ENCODE assay signal across 1 cellular context in the genomic region with DNA sequence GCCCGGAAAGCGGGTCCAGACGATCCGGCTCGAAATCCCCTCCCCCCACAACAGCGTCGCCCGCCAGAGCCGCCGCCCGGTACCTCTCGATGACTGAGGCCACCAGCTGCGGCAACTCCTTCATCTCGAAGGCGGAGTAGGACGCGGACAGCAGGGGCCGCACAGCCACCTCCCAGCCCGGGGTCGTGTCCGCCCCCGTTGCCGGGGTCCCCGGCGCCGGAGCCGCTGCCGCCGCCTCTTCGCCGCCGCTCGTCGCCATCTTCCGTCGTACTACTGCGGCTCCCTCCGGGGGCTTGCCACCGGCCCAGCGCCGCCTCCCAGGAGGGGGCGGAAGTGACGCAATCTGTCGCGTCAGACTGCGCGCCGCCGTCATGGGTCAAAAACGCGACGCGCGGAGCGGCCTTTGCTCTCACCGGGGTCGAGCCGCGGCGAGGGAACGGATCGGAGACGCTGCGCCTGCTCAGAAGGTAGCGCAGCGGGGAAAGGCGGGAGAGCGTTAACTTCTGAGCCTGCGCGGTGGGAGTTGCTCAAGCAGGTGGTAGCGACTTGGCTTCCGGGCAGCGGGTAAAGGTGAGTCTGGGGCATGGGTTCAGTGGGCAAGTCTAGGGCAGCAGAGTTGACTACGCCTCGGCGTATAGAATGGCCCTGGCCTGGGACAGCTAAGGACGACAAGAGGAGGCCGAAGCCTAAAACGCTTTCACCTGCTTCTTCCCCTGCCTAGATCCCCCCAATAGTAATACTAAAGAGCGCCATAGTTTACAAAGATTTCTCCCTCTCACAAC.
TF ChIP-seq lines count a peak whose summit lies in the region.

A gene (minus strand): TSS at position 277 of the 782 bp plus-strand sequence. CDS start 18 bp downstream, at position 259.

TF ChIP-seq in HEK293, 187 proteins besides CTCF, POLR2A, EP300 and RAD21 (continued from another document and continues in another):
- TF ChIP-seq, protein P1, sequence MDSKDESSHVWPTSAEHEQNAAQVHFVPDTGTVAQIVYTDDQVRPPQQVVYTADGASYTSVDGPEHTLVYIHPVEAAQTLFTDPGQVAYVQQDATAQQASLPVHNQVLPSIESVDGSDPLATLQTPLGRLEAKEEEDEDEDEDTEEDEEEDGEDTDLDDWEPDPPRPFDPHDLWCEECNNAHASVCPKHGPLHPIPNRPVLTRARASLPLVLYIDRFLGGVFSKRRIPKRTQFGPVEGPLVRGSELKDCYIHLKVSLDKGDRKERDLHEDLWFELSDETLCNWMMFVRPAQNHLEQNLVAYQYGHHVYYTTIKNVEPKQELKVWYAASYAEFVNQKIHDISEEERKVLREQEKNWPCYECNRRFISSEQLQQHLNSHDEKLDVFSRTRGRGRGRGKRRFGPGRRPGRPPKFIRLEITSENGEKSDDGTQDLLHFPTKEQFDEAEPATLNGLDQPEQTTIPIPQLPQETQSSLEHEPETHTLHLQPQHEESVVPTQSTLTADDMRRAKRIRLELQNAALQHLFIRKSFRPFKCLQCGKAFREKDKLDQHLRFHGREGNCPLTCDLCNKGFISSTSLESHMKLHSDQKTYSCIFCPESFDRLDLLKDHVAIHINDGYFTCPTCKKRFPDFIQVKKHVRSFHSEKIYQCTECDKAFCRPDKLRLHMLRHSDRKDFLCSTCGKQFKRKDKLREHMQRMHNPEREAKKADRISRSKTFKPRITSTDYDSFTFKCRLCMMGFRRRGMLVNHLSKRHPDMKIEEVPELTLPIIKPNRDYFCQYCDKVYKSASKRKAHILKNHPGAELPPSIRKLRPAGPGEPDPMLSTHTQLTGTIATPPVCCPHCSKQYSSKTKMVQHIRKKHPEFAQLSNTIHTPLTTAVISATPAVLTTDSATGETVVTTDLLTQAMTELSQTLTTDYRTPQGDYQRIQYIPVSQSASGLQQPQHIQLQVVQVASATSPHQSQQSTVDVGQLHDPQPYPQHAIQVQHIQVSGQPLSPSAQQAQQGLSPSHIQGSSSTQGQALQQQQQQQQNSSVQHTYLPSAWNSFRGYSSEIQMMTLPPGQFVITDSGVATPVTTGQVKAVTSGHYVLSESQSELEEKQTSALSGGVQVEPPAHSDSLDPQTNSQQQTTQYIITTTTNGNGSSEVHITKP (tag by site-specific recombination; IDR thresholded peaks at IDR 0.05): peak; percentile 12
- TF ChIP-seq SCRT1 (tag by site-specific recombination; IDR thresholded peaks at IDR 0.05; ENCODE audit: borderline replicate concordance) (peak; percentile 23; the same call in 1 of the 2 replicates), ZNF558 (tag by site-specific recombination; IDR thresholded peaks at IDR 0.05) (no peak), WT1 (tag by site-specific recombination; IDR thresholded peaks at IDR 0.05) (no peak; the same call in 1 of the 2 replicates), SP2 (tag by site-specific recombination; IDR thresholded peaks at IDR 0.05) (peak; percentile 91), TCF7L2 (IDR thresholded peaks at IDR 0.05; ENCODE audit: borderline replicate concordance, low read depth, low read length) (no peak; the same call in 1 of the 2 replicates), ZNF155 (tag by site-specific recombination; IDR thresholded peaks at IDR 0.05) (no peak), SALL2 (tag by site-specific recombination; IDR thresholded peaks at IDR 0.05; ENCODE audit: borderline replicate concordance) (no peak; the same call in 1 of the 2 replicates), ZNF335 (tag by site-specific recombination; conservative IDR thresholded peaks at IDR 0.05) (peak; percentile 62), ZNF670 (tag by site-specific recombination; IDR thresholded peaks at IDR 0.05; ENCODE audit: low read depth) (no peak), ZNF211 (tag by site-specific recombination; IDR thresholded peaks at IDR 0.05; ENCODE audit: low read depth) (no peak), ZIC2 (tag by site-specific recombination; IDR thresholded peaks at IDR 0.05) (peak; percentile 94), YY1 (tag by site-specific recombination; IDR thresholded peaks at IDR 0.05) (peak; percentile 90), ZNF366 (tag by site-specific recombination; conservative IDR thresholded peaks at IDR 0.05) (no peak), ZNF843 (tag by site-specific recombination; IDR thresholded peaks at IDR 0.05) (peak; percentile 47; the same call in 1 of the 2 replicates), ZNF19 (tag by site-specific recombination; IDR thresholded peaks at IDR 0.05; ENCODE audit: low read depth) (no peak), ZBTB1 (tag by site-specific recombination; IDR thresholded peaks at IDR 0.05) (0 out of 2 replicates have a peak, but pooled peaks have one; percentile 9), ZNF623 (tag by site-specific recombination; IDR thresholded peaks at IDR 0.05) (no peak), ZNF423 (tag by site-specific recombination; IDR thresholded peaks at IDR 0.05) (no peak), ZNF157 (tag by site-specific recombination; IDR thresholded peaks at IDR 0.05) (0 out of 2 replicates have a peak, but pooled peaks have one; percentile 19), SETDB1 (IDR thresholded peaks at IDR 0.05; ENCODE audit: insufficient read length, low read length) (no peak), ZNF561 (tag by site-specific recombination; IDR thresholded peaks at IDR 0.05; ENCODE audit: borderline replicate concordance) (peak; percentile 67; the same call in 1 of the 2 replicates), ZNF394 (tag by site-specific recombination; IDR thresholded peaks at IDR 0.05; ENCODE audit: borderline replicate concordance) (peak; percentile 48), IKZF3 (tag by site-specific recombination; IDR thresholded peaks at IDR 0.05) (0 out of 2 replicates have a peak, but pooled peaks have one; percentile 22), ZFP69B (tag by site-specific recombination; IDR thresholded peaks at IDR 0.05) (no peak; the same call in 1 of the 2 replicates), ZNF404 (tag by site-specific recombination; IDR thresholded peaks at IDR 0.05) (no peak), ZNF548 (tag by site-specific recombination; IDR thresholded peaks at IDR 0.05) (no peak), ZNF133 (tag by site-specific recombination; IDR thresholded peaks at IDR 0.05) (no peak), ZFHX2 (tag by site-specific recombination; conservative IDR thresholded peaks at IDR 0.05) (peak; percentile 46), ZNF777 (tag by site-specific recombination; IDR thresholded peaks at IDR 0.05; ENCODE audit: borderline replicate concordance) (no peak), OSR2 (tag by site-specific recombination; IDR thresholded peaks at IDR 0.05) (peak; percentile 58; the same call in 1 of the 2 replicates), ZNF23 (tag by site-specific recombination; IDR thresholded peaks at IDR 0.05; ENCODE audit: borderline replicate concordance) (no peak), ZNF175 (tag by site-specific recombination; IDR thresholded peaks at IDR 0.05) (no peak), FEZF1 (tag by site-specific recombination; IDR thresholded peaks at IDR 0.05) (peak; percentile 10; the same call in 1 of the 2 replicates), ZNF302 (tag by site-specific recombination; IDR thresholded peaks at IDR 0.05; ENCODE audit: low read depth) (peak; percentile 85), ZNF292 (tag by site-specific recombination; IDR thresholded peaks at IDR 0.05; ENCODE audit: borderline replicate concordance, low read depth) (no peak), ZBTB17 (tag by site-specific recombination; IDR thresholded peaks at IDR 0.05) (peak; percentile 88), MYNN (tag by site-specific recombination; IDR thresholded peaks at IDR 0.05; ENCODE audit: borderline replicate concordance) (0 out of 2 replicates have a peak, but pooled peaks have one; percentile 40), ZNF658 (tag by site-specific recombination; IDR thresholded peaks at IDR 0.05) (no peak), ZNF629 (tag by site-specific recombination; IDR thresholded peaks at IDR 0.05) (peak; percentile 100), ZNF391 (tag by site-specific recombination; IDR thresholded peaks at IDR 0.05; ENCODE audit: borderline replicate concordance, low read depth) (0 out of 2 replicates have a peak, but pooled peaks have one; percentile 66)
- TF ChIP-seq, protein P2, sequence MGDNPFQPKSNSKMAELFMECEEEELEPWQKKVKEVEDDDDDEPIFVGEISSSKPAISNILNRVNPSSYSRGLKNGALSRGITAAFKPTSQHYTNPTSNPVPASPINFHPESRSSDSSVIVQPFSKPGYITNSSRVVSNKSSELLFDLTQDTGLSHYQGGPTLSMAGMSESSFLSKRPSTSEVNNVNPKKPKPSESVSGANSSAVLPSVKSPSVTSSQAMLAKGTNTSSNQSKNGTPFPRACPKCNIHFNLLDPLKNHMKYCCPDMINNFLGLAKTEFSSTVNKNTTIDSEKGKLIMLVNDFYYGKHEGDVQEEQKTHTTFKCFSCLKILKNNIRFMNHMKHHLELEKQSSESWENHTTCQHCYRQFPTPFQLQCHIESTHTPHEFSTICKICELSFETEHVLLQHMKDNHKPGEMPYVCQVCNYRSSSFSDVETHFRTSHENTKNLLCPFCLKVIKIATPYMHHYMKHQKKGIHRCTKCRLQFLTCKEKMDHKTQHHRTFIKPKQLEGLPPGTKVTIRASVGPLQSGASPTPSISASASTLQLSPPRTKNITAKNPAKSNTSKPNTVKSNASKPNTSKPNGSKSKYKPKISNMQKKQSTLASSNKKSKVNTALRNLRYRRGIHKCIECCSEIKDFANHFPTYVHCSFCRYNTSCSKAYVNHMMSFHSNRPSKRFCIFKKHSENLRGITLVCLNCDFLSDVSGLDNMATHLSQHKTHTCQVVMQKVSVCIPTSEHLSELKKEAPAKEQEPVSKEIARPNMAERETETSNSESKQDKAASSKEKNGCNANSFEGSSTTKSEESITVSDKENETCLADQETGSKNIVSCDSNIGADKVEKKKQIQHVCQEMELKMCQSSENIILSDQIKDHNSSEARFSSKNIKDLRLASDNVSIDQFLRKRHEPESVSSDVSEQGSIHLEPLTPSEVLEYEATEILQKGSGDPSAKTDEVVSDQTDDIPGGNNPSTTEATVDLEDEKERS (tag by site-specific recombination; IDR thresholded peaks at IDR 0.05): no peak
- TF ChIP-seq, protein P3, sequence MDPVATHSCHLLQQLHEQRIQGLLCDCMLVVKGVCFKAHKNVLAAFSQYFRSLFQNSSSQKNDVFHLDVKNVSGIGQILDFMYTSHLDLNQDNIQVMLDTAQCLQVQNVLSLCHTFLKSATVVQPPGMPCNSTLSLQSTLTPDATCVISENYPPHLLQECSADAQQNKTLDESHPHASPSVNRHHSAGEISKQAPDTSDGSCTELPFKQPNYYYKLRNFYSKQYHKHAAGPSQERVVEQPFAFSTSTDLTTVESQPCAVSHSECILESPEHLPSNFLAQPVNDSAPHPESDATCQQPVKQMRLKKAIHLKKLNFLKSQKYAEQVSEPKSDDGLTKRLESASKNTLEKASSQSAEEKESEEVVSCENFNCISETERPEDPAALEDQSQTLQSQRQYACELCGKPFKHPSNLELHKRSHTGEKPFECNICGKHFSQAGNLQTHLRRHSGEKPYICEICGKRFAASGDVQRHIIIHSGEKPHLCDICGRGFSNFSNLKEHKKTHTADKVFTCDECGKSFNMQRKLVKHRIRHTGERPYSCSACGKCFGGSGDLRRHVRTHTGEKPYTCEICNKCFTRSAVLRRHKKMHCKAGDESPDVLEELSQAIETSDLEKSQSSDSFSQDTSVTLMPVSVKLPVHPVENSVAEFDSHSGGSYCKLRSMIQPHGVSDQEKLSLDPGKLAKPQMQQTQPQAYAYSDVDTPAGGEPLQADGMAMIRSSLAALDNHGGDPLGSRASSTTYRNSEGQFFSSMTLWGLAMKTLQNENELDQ (tag by site-specific recombination; IDR thresholded peaks at IDR 0.05; ENCODE audit: low read depth): no peak
- TF ChIP-seq, protein P4, sequence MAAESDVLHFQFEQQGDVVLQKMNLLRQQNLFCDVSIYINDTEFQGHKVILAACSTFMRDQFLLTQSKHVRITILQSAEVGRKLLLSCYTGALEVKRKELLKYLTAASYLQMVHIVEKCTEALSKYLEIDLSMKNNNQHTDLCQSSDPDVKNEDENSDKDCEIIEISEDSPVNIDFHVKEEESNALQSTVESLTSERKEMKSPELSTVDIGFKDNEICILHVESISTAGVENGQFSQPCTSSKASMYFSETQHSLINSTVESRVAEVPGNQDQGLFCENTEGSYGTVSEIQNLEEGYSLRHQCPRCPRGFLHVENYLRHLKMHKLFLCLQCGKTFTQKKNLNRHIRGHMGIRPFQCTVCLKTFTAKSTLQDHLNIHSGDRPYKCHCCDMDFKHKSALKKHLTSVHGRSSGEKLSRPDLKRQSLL (tag by site-specific recombination; IDR thresholded peaks at IDR 0.05): peak; percentile 63
- TF ChIP-seq, protein P5, sequence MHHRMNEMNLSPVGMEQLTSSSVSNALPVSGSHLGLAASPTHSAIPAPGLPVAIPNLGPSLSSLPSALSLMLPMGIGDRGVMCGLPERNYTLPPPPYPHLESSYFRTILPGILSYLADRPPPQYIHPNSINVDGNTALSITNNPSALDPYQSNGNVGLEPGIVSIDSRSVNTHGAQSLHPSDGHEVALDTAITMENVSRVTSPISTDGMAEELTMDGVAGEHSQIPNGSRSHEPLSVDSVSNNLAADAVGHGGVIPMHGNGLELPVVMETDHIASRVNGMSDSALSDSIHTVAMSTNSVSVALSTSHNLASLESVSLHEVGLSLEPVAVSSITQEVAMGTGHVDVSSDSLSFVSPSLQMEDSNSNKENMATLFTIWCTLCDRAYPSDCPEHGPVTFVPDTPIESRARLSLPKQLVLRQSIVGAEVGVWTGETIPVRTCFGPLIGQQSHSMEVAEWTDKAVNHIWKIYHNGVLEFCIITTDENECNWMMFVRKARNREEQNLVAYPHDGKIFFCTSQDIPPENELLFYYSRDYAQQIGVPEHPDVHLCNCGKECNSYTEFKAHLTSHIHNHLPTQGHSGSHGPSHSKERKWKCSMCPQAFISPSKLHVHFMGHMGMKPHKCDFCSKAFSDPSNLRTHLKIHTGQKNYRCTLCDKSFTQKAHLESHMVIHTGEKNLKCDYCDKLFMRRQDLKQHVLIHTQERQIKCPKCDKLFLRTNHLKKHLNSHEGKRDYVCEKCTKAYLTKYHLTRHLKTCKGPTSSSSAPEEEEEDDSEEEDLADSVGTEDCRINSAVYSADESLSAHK (tag by site-specific recombination; IDR thresholded peaks at IDR 0.05): peak; percentile 11; the same call in 1 of the 2 replicates
